ENCODE assay signal across 16 cellular contexts in the genomic region with DNA sequence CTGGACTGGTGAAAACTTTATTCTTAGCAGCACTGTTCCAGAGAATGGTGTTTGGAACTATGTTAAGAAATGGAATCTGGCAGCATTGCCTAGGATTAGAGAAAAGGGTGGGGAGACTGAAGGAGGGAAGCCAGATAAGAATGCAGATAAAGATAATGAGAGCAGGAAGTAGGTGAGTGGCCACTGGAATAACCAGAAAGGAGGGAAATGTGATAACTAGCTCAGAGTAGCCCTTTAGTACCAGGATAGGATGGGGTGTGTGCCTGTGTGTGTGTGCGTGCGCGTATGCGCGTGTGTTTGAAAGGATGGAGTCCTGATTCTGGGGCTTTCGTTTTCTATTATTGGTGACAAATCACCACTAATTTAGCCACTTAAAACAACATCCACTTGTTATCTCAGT. TPM values are rescaled to one million over a fixed set of nuclear protein-coding genes. Genes with fewer than 3 reads are reported as not detected.
DNase-seq lines count a peak whose midpoint lies in the region; ATAC-seq and TF ChIP-seq lines count a peak whose summit lies in the region.
"Had no signal": no experiment of that assay in that cellular context is flagged by ENCODE, and none has a peak within 500 bp of the region (broad histone marks: within the 10 kb centered on the region; RNA-seq: fewer than 3 reads in every experiment).

No MANE protein-coding gene starts in this region.

- no peaks in the 10 kb centered on the region for H3K9me3 ChIP-seq in uterus
- H3K9me3 ChIP-seq: HAP-1 had no signal

- H3K4me1 ChIP-seq in GM23338 (ENCODE audit: insufficient read depth) (no peaks in the 10 kb centered on the region), uterus (no peaks in the 10 kb centered on the region)
- H3K4me1 ChIP-seq: HAP-1 had no signal

- peaks cover 6% of the 10 kb centered on the region for H3K9me2 ChIP-seq in GM23338 (ENCODE audit: insufficient read depth)

- H3K27me3 Mint-ChIP-seq in GM23338 (ENCODE audit: insufficient read depth, low read depth, poor library complexity) = no peaks in the 10 kb centered on the region
- no peaks in the 10 kb centered on the region for H3K27me3 Mint-ChIP-seq in stimulated activated naive CD8-positive, alpha-beta T cell treated with anti-CD3 and anti-CD28 coated beads, Interleukin-15, amount 100 ng/mL, for 72 hours
- H3K27me3 Mint-ChIP-seq: activated naive CD8-positive, alpha-beta T cell; B cell had no signal

- H3K27me3 ChIP-seq in GM23338 (ENCODE audit: insufficient read depth) = no peaks in the 10 kb centered on the region
- H3K27me3 ChIP-seq in uterus = no peaks in the 10 kb centered on the region

- TF ChIP-seq POLR2A in uterus (IDR thresholded peaks at IDR 0.05) = no peak

- no peak overlapping the region for H3K27ac ChIP-seq in GM23338 (ENCODE audit: low read depth)
- H3K27ac ChIP-seq in uterus = no peak overlapping the region

- intact Hi-C loops in uterus (cut with DNase I; ENCODE audit: low total_unique reads) = no loop called here

- DNase-seq in GM23338 (ENCODE audit: low spot score) (peak; percentile 16), NCI-H748 treated with DMSO at 0.1 percent for 48 hours (lab: John Stamatoyannopoulos, UW) (peak; percentile 78), fibroblast of villous mesenchyme (ENCODE audit: low read depth) (peak; percentile 38), retinal pigment epithelial cell (ENCODE audit: low read depth) (peak; percentile 60), AG08396 (ENCODE audit: low spot score) (no peak), uterus (no peak)
- no peak for DNase-seq in stimulated activated naive CD8-positive, alpha-beta T cell treated with anti-CD3 and anti-CD28 coated beads, Interleukin-15, amount 100 ng/mL, for 72 hours
- DNase-seq: effector CD4-positive, alpha-beta T cell; head of caudate nucleus; Karpas-422; nucleus accumbens; stimulated activated CD4-positive, alpha-beta T cell treated with anti-CD3 and anti-CD28 coated beads, Interleukin-2, amount 100 ng/mL, for 48 hours; substantia nigra had no signal

- H4K20me1 ChIP-seq in GM23338 (replicated peaks; ENCODE audit: insufficient read depth) = no peaks in the 10 kb centered on the region

- H2AFZ ChIP-seq in GM23338 = no peak overlapping the region

- H3F3A ChIP-seq in GM23338 (replicated peaks; ENCODE audit: low read depth) = no peaks in the 10 kb centered on the region

- H3K9me3 Mint-ChIP-seq in GM23338 = peaks cover 22% of the 10 kb centered on the region; the same call in 2 of the 3 replicates
- H3K9me3 Mint-ChIP-seq in stimulated activated naive CD8-positive, alpha-beta T cell treated with anti-CD3 and anti-CD28 coated beads, Interleukin-15, amount 100 ng/mL, for 72 hours = no peaks in the 10 kb centered on the region

- H3K36me3 ChIP-seq in GM23338 (ENCODE audit: insufficient read depth) = no peaks in the 10 kb centered on the region
- no peaks in the 10 kb centered on the region for H3K36me3 ChIP-seq in uterus
- H3K36me3 ChIP-seq: HAP-1 had no signal

- no peaks in the 10 kb centered on the region for H3K4me1 Mint-ChIP-seq in GM23338
- no peaks in the 10 kb centered on the region for H3K4me1 Mint-ChIP-seq in stimulated activated naive CD8-positive, alpha-beta T cell treated with anti-CD3 and anti-CD28 coated beads, Interleukin-15, amount 100 ng/mL, for 72 hours
- H3K4me1 Mint-ChIP-seq: B cell had no signal

- no peak for TF ChIP-seq CTCF in GM23338 (conservative IDR thresholded peaks at IDR 0.05; ENCODE audit: low read depth in 2 of 2)
- TF ChIP-seq CTCF in fibroblast of villous mesenchyme (IDR thresholded peaks at IDR 0.05; ENCODE audit: insufficient read depth, low read depth, low read length) = no peak
- TF ChIP-seq CTCF in retinal pigment epithelial cell (conservative IDR thresholded peaks at IDR 0.05; ENCODE audit: low read depth, low read length) = no peak
- TF ChIP-seq CTCF in uterus (IDR thresholded peaks at IDR 0.05) = no peak

- no peak overlapping the region for H3K4me2 ChIP-seq in GM23338

- H3K36me3 Mint-ChIP-seq in GM23338 (ENCODE audit: low read depth) = no peaks in the 10 kb centered on the region; the same call in 2 of the 3 replicates
- H3K36me3 Mint-ChIP-seq: activated naive CD8-positive, alpha-beta T cell had no signal

- no peaks in the 10 kb centered on the region for H3K79me2 ChIP-seq in GM23338 (replicated peaks; ENCODE audit: insufficient read depth)

- H3K4me3 ChIP-seq in GM23338 = no peak overlapping the region
- H3K4me3 ChIP-seq in fibroblast of villous mesenchyme (ENCODE audit: low read depth, low read length) = no peak overlapping the region
- no peak overlapping the region for H3K4me3 ChIP-seq in retinal pigment epithelial cell (ENCODE audit: low read length)
- H3K4me3 ChIP-seq in uterus = no peak overlapping the region
- H3K4me3 ChIP-seq: HAP-1 had no signal

- H3K4me3 Mint-ChIP-seq in GM23338 = no peak overlapping the region; the same call in 2 of the 3 replicates
- H3K4me3 Mint-ChIP-seq in stimulated activated naive CD8-positive, alpha-beta T cell treated with anti-CD3 and anti-CD28 coated beads, Interleukin-15, amount 100 ng/mL, for 72 hours = no peak overlapping the region
- H3K4me3 Mint-ChIP-seq: activated naive CD8-positive, alpha-beta T cell; B cell had no signal

- ATAC-seq in GM23338 = no peak
- ATAC-seq in stimulated activated naive CD8-positive, alpha-beta T cell treated with anti-CD3 and anti-CD28 coated beads, Interleukin-15, amount 100 ng/mL, for 72 hours = no peak

- H3K27ac Mint-ChIP-seq in GM23338 = no peak overlapping the region
- H3K27ac Mint-ChIP-seq in stimulated activated naive CD8-positive, alpha-beta T cell treated with anti-CD3 and anti-CD28 coated beads, Interleukin-15, amount 100 ng/mL, for 72 hours = no peak overlapping the region
- H3K27ac Mint-ChIP-seq: activated naive CD8-positive, alpha-beta T cell; B cell had no signal

TF ChIP-seq in GM23338, 12 proteins besides CTCF, POLR2A, EP300 and RAD21:
- TF ChIP-seq, protein P1, sequence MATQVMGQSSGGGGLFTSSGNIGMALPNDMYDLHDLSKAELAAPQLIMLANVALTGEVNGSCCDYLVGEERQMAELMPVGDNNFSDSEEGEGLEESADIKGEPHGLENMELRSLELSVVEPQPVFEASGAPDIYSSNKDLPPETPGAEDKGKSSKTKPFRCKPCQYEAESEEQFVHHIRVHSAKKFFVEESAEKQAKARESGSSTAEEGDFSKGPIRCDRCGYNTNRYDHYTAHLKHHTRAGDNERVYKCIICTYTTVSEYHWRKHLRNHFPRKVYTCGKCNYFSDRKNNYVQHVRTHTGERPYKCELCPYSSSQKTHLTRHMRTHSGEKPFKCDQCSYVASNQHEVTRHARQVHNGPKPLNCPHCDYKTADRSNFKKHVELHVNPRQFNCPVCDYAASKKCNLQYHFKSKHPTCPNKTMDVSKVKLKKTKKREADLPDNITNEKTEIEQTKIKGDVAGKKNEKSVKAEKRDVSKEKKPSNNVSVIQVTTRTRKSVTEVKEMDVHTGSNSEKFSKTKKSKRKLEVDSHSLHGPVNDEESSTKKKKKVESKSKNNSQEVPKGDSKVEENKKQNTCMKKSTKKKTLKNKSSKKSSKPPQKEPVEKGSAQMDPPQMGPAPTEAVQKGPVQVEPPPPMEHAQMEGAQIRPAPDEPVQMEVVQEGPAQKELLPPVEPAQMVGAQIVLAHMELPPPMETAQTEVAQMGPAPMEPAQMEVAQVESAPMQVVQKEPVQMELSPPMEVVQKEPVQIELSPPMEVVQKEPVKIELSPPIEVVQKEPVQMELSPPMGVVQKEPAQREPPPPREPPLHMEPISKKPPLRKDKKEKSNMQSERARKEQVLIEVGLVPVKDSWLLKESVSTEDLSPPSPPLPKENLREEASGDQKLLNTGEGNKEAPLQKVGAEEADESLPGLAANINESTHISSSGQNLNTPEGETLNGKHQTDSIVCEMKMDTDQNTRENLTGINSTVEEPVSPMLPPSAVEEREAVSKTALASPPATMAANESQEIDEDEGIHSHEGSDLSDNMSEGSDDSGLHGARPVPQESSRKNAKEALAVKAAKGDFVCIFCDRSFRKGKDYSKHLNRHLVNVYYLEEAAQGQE (IDR thresholded peaks at IDR 0.05; ENCODE audit: unreplicated experiment) = no peak
- TF ChIP-seq STAT1 (IDR thresholded peaks at IDR 0.05; ENCODE audit: unreplicated experiment) (no peak), JUNB (IDR thresholded peaks at IDR 0.05; ENCODE audit: unreplicated experiment) (no peak), POLR2AphosphoS5 (IDR thresholded peaks at IDR 0.05; ENCODE audit: low read depth) (no peak), CREB1 (CRISPR knock-in tag; IDR thresholded peaks at IDR 0.05; ENCODE audit: low read depth) (no peak), EZH2phosphoT487 (IDR thresholded peaks at IDR 0.05; ENCODE audit: unreplicated experiment) (no peak)

RNA-seq across cellular contexts. Expression of a gene that starts 33.4 kb away (rescaled TPM):
- 4.1 and 10.1 TPM in 2 replicates for total RNA-seq in GM23338 (2014; rRNA removed; shearing (Covaris generic))
- 1.3 and 2.4 TPM in 2 replicates for polyA plus RNA-seq in GM23338 (2016; fragmentation: Nextera tagmentation; extraction: Ambion mirVana)
- total RNA-seq in fibroblast of villous mesenchyme (27.2 and 33.8 TPM in 2 replicates), uterus (100 to 1,000 TPM in 1 of 4 donors, 10 to 100 TPM in 3; 32.0 to 111 (median 63.8) TPM)

Comparison
In these comparisons a context has a peak if more than half of its experiments do, and no peak if none do; other contexts are left out.
1. DNase-seq: peak in GM23338 (single experiment), NCI-H748 treated with DMSO at 0.1 percent for 48 hours (single experiment), fibroblast of villous mesenchyme (single experiment) and retinal pigment epithelial cell (single experiment); none in AG08396 (single experiment), stimulated activated naive CD8-positive, alpha-beta T cell treated with anti-CD3 and anti-CD28 coated beads, Interleukin-15, amount 100 ng/mL, for 72 hours (0 of 2) and uterus (0 of 2).